Comparison of ENCODE assay signal across 16 cellular contexts in the genomic region with DNA sequence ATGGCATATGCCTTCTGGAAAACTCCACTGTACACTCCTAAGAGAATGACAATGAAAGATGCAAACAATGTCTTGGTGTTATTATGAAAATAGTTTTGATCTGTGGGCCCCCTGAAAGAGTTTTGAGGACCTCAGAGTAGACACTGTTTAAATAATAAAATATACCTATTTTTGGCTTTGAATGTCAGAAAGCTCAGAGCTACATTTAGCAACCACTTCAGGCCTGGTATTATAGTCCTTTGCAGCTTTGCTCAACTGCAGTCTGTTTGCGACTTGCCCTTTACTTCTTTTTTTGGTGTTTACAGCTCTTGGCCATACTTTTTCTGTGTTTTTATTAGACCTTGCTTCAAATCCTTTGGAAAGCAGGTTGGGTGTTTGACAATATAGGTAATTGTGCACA. TPM values are rescaled to one million over a fixed set of nuclear protein-coding genes. Genes with fewer than 3 reads are reported as not detected.
DNase-seq lines count a peak whose midpoint lies in the region; ATAC-seq and TF ChIP-seq lines count a peak whose summit lies in the region.
"Had no signal": no experiment of that assay in that cellular context is flagged by ENCODE, and none has a peak within 500 bp of the region (broad histone marks: within the 10 kb centered on the region; RNA-seq: fewer than 3 reads in every experiment).

No MANE protein-coding gene starts in this region.

- H3K9me3 Mint-ChIP-seq in IgD-negative memory B cell (no peaks in the 10 kb centered on the region), activated B cell treated with CpG ODN at 0.5 μM for 24 hours (no peaks in the 10 kb centered on the region), type B pancreatic cell (no peaks in the 10 kb centered on the region)
- H3K9me3 Mint-ChIP-seq in stimulated activated memory B cell treated with anti-CD40 and anti-IgM and Interleukin-4, amounts not matched to agents 10 μg/mL and 1 μg/mL and 100 μg/mL, for 72 hours: no peaks in the 10 kb centered on the region
- H3K9me3 Mint-ChIP-seq: H9 had no signal

- POLR2A ChIA-PET in activated B cell treated with CpG ODN at 0.5 μM for 24 hours (lab: Charles Lee): interaction anchor here (0.7 to 2.4 kb wide), 13 partner anchors 13 to 201 kb away, joined by 3 to 17 read pairs (median 5); a partner anchor contains a TSS

- H3K4me2 ChIP-seq in BLaER1: peak overlapping the region; percentile 70

- TF ChIP-seq CTCF in activated B cell treated with CpG ODN at 0.5 μM for 24 hours (IDR thresholded peaks at IDR 0.05) (no peak), dorsolateral prefrontal cortex (IDR thresholded peaks at IDR 0.05 in 54 of 56, conservative IDR thresholded peaks at IDR 0.05 in 2 of 56; ENCODE audit: low read depth in 1 of 56, partially characterized antibody in 56 of 56) (no peak), type B pancreatic cell (conservative IDR thresholded peaks at IDR 0.05) (no peak)

- H3K4me1 ChIP-seq in BLaER1: peaks cover 83% of the 10 kb centered on the region

- DNase-seq in NCI-H526 treated with DMSO at 0.1 percent for 48 hours (lab: John Stamatoyannopoulos, UW) (peak; percentile 35), activated B cell treated with CpG ODN at 0.5 μM for 24 hours (no peak), dorsolateral prefrontal cortex (no peak), type B pancreatic cell (ENCODE audit: extremely low spot score, unreplicated experiment) (no peak)
- DNase-seq: CD4-positive, CD25-positive, alpha-beta regulatory T cell; DMS53; GOT3; H9 had no signal

- no peaks in the 10 kb centered on the region for H3K9me3 ChIP-seq in BLaER1

- no peak overlapping the region for H3K4me3 ChIP-seq in BLaER1
- H3K4me3 ChIP-seq in dorsolateral prefrontal cortex: no peak overlapping the region
- H3K4me3 ChIP-seq: GM12878 had no signal

- peaks cover 45 to 62% (median 50%) of the 10 kb centered on the region in 3 donors for H3K4me1 Mint-ChIP-seq in IgD-negative memory B cell
- H3K4me1 Mint-ChIP-seq in activated B cell treated with CpG ODN at 0.5 μM for 24 hours: peaks cover 82% of the 10 kb centered on the region
- peaks cover 19% of the 10 kb centered on the region for H3K4me1 Mint-ChIP-seq in type B pancreatic cell (ENCODE audit: unreplicated experiment)
- H3K4me1 Mint-ChIP-seq in stimulated activated memory B cell treated with anti-CD40 and anti-IgM and Interleukin-4, amounts not matched to agents 10 μg/mL and 1 μg/mL and 100 μg/mL, for 72 hours: peaks cover 71% of the 10 kb centered on the region

- CTCF ChIA-PET in activated B cell treated with CpG ODN at 0.5 μM for 24 hours (lab: Charles Lee): interaction anchor here (0.8 to 1.2 kb wide), 3 partner anchors 22 to 449 kb away, joined by 3 read pairs; no protein-coding TSS in a partner anchor

- H3K9ac ChIP-seq in BLaER1: no peak overlapping the region

- H3K4me3 Mint-ChIP-seq in IgD-negative memory B cell (peak overlapping the region in 2 of 4 donors; percentile 27 to 48), activated B cell treated with CpG ODN at 0.5 μM for 24 hours (no peak overlapping the region), type B pancreatic cell (no peak overlapping the region)
- H3K4me3 Mint-ChIP-seq in stimulated activated memory B cell treated with anti-CD40 and anti-IgM and Interleukin-4, amounts not matched to agents 10 μg/mL and 1 μg/mL and 100 μg/mL, for 72 hours: no peak overlapping the region
- H3K4me3 Mint-ChIP-seq: H9 had no signal

- H3K36me3 ChIP-seq in BLaER1: no peaks in the 10 kb centered on the region

- intact Hi-C loops in activated B cell treated with CpG ODN at 0.5 μM for 24 hours (cut with micrococcal nuclease) (no loop called here), dorsolateral prefrontal cortex (cut with DNase I) (no loop called here)

- H3K27ac Mint-ChIP-seq in IgD-negative memory B cell: peak overlapping the region in 2 of 3 donors; percentile 31 to 59
- H3K27ac Mint-ChIP-seq in activated B cell treated with CpG ODN at 0.5 μM for 24 hours: peak overlapping the region; percentile 50
- no peak overlapping the region for H3K27ac Mint-ChIP-seq in type B pancreatic cell
- H3K27ac Mint-ChIP-seq in stimulated activated memory B cell treated with anti-CD40 and anti-IgM and Interleukin-4, amounts not matched to agents 10 μg/mL and 1 μg/mL and 100 μg/mL, for 72 hours: no peak overlapping the region
- H3K27ac Mint-ChIP-seq: H9 had no signal

- peaks cover 1% of the 10 kb centered on the region for H3K36me3 Mint-ChIP-seq in IgD-negative memory B cell
- H3K36me3 Mint-ChIP-seq in activated B cell treated with CpG ODN at 0.5 μM for 24 hours (ENCODE audit: low read depth): no peaks in the 10 kb centered on the region
- no peaks in the 10 kb centered on the region for H3K36me3 Mint-ChIP-seq in type B pancreatic cell
- H3K36me3 Mint-ChIP-seq in stimulated activated memory B cell treated with anti-CD40 and anti-IgM and Interleukin-4, amounts not matched to agents 10 μg/mL and 1 μg/mL and 100 μg/mL, for 72 hours: no peaks in the 10 kb centered on the region
- H3K36me3 Mint-ChIP-seq: CD4-positive, CD25-positive, alpha-beta regulatory T cell had no signal

- H3K27ac ChIP-seq in BLaER1 (no peak overlapping the region), dorsolateral prefrontal cortex (no peak overlapping the region)

- no peaks in the 10 kb centered on the region for H4K20me1 ChIP-seq in BLaER1

- ATAC-seq in activated B cell treated with CpG ODN at 0.5 μM for 24 hours (ENCODE audit: low read depth) (no peak), HG03108 (IDR thresholded peaks at IDR 0.05; ENCODE audit: unreplicated experiment) (no peak)
- ATAC-seq in stimulated activated memory B cell treated with anti-CD40 and anti-IgM and Interleukin-4, amounts not matched to agents 10 μg/mL and 1 μg/mL and 100 μg/mL, for 72 hours: no peak
- ATAC-seq: HepG2 had no signal

- H3K27me3 Mint-ChIP-seq in IgD-negative memory B cell: no peaks in the 10 kb centered on the region
- H3K27me3 Mint-ChIP-seq in activated B cell treated with CpG ODN at 0.5 μM for 24 hours: no peaks in the 10 kb centered on the region
- H3K27me3 Mint-ChIP-seq in type B pancreatic cell: peaks cover 18% of the 10 kb centered on the region
- H3K27me3 Mint-ChIP-seq in stimulated activated memory B cell treated with anti-CD40 and anti-IgM and Interleukin-4, amounts not matched to agents 10 μg/mL and 1 μg/mL and 100 μg/mL, for 72 hours: no peaks in the 10 kb centered on the region
- H3K27me3 Mint-ChIP-seq: CD4-positive, CD25-positive, alpha-beta regulatory T cell had no signal

- H3K27me3 ChIP-seq in BLaER1: no peaks in the 10 kb centered on the region
- H3K27me3 ChIP-seq in dorsolateral prefrontal cortex: no peaks in the 10 kb centered on the region

RNA-seq across cellular contexts. Expression of a gene that starts 5.8 kb away (rescaled TPM):
- not detected for polyA plus RNA-seq in IgD-negative memory B cell
- 0.24 and 0.42 TPM in 2 replicates for total RNA-seq in activated B cell treated with CpG ODN at 0.5 μM for 24 hours
- 1 to 10 TPM in 36 of 120 experiments, under 1 TPM in 66, not detected in 18; 0.22 to 2.8 (median 0.73) TPM for total RNA-seq in dorsolateral prefrontal cortex
- total RNA-seq in type B pancreatic cell (ENCODE audit: low replicate concordance): not detected in 2 replicates
- total RNA-seq: CD4-positive, CD25-positive, alpha-beta regulatory T cell; G401 had no signal
- polyA plus RNA-seq: BJ; CD4-positive, CD25-positive, alpha-beta regulatory T cell; HepG2 had no signal

RNA-seq across cellular contexts. Expression of a gene that starts 49.3 kb away (rescaled TPM):
- polyA plus RNA-seq in IgD-negative memory B cell: 580 TPM
- total RNA-seq in activated B cell treated with CpG ODN at 0.5 μM for 24 hours: 338 and 354 TPM in 2 replicates
- 100 to 1,000 TPM; 153 to 327 (median 228) TPM for total RNA-seq in dorsolateral prefrontal cortex
- total RNA-seq in type B pancreatic cell (ENCODE audit: low replicate concordance): 312 and 576 TPM in 2 replicates

Comparison
In these comparisons a context has a peak if more than half of its experiments do, and no peak if none do; other contexts are left out.
1. H3K27ac Mint-ChIP-seq: peak in IgD-negative memory B cell (2 of 3) and activated B cell treated with CpG ODN at 0.5 μM for 24 hours (single experiment); none in type B pancreatic cell (single experiment) and stimulated activated memory B cell treated with anti-CD40 and anti-IgM and Interleukin-4, amounts not matched to agents 10 μg/mL and 1 μg/mL and 100 μg/mL, for 72 hours (single experiment).